Comparison of ENCODE assay signal across 22 cellular contexts in genomic region chr3:176909044-176909443, GRCh38.
DNase-seq lines count a peak whose midpoint lies in the region; ATAC-seq and TF ChIP-seq lines count a peak whose summit lies in the region.
"Had no signal": no experiment of that assay in that cellular context is flagged by ENCODE, and none has a peak within 500 bp of the region (broad histone marks: within the 10 kb centered on the region; RNA-seq: fewer than 3 reads in every experiment).

No MANE protein-coding gene starts in this region.

- no peaks in the 10 kb centered on the region for H3K79me1 ChIP-seq in mesendoderm (ENCODE audit: low read length)

- POLR2A ChIA-PET in Panc1 (lab: Charles Lee) = no interaction called here

- no peak for TF ChIP-seq CTCF in Panc1 (IDR thresholded peaks at IDR 0.05)

- H2AK5ac ChIP-seq in mesendoderm (ENCODE audit: low read length) = no peak overlapping the region

- no peak overlapping the region for H3K4me2 ChIP-seq in mesendoderm (ENCODE audit: low read length)
- H3K4me2 ChIP-seq: BLaER1 had no signal

- H3K4me1 ChIP-seq in Panc1 (ENCODE audit: control insufficient read depth, insufficient read depth, low read length) (no peaks in the 10 kb centered on the region), mesendoderm (ENCODE audit: control insufficient read depth, low read depth, low read length) (no peaks in the 10 kb centered on the region)
- H3K4me1 ChIP-seq: BE2C, BLaER1 had no signal

- H3K27ac ChIP-seq in Panc1 (ENCODE audit: low read length) = no peak overlapping the region
- H3K27ac ChIP-seq in mesendoderm (ENCODE audit: low read depth, low read length) = no peak overlapping the region
- no peak overlapping the region for H3K27ac ChIP-seq in caudate nucleus (ENCODE audit: low read depth, low read length)
- H3K27ac ChIP-seq: BLaER1 had no signal

- no peak overlapping the region for H3K4me3 ChIP-seq in Panc1 (ENCODE audit: low read depth in 2 of 2, low read length in 2 of 2)
- no peak overlapping the region for H3K4me3 ChIP-seq in mesendoderm (ENCODE audit: low read length)
- H3K4me3 ChIP-seq: BLaER1, GM12878 had no signal

- no peak overlapping the region for H2BK5ac ChIP-seq in mesendoderm (ENCODE audit: low read length)

- H3K36me3 ChIP-seq in Panc1 (ENCODE audit: control insufficient read depth, insufficient read depth, low read length) (no peaks in the 10 kb centered on the region), mesendoderm (ENCODE audit: control insufficient read depth, insufficient read depth, low read length) (no peaks in the 10 kb centered on the region)
- H3K36me3 ChIP-seq: BE2C, BLaER1 had no signal

- DNase-seq in Panc1 (ENCODE audit: low read depth, low spot score) (no peak), mesendoderm (no peak), NCI-H446 (lab: John Stamatoyannopoulos, UW) (no peak), caudate nucleus (lab: John Stamatoyannopoulos, UW) (no peak), left ventricle myocardium superior (no peak)
- DNase-seq: 8988T; ACHN; BE2C; C1 segment of cervical spinal cord; CD4-positive, alpha-beta memory T cell; CD4-positive, CD25-positive, alpha-beta regulatory T cell; CD8-positive, alpha-beta memory T cell; COR-L47; DMS 273 treated with DMSO at 0.1 percent for 48 hours; DMS153; DMS53; DMS79; DND-41; EL; GDM1 had no signal

- H3K56ac ChIP-seq in mesendoderm (ENCODE audit: low read length) = no peak overlapping the region

- H3K18ac ChIP-seq in mesendoderm (ENCODE audit: low read length) = no peak overlapping the region

- H2BK120ac ChIP-seq in mesendoderm (ENCODE audit: low read depth, low read length) = no peak overlapping the region

- ATAC-seq in Panc1 = peak; percentile 30; the same call in 1 of the 2 replicates
- ATAC-seq in left ventricle myocardium superior = no peak
- ATAC-seq: GM12878 had no signal

- no peak overlapping the region for H4K8ac ChIP-seq in mesendoderm (ENCODE audit: low read depth, low read length)

- BruUV-seq in Panc1 (replicated peaks; lab: Mats Ljungman, UMichigan) = no TSS peak

- no peaks in the 10 kb centered on the region for H3K27me3 ChIP-seq in Panc1 (ENCODE audit: control insufficient read depth, insufficient read depth, low read length)
- peaks cover 2% of the 10 kb centered on the region for H3K27me3 ChIP-seq in mesendoderm (ENCODE audit: insufficient read depth, low read length, poor library complexity)
- H3K27me3 ChIP-seq: BE2C, BLaER1 had no signal

- no peak overlapping the region for H3K4ac ChIP-seq in mesendoderm (ENCODE audit: low read depth, low read length)

- intact Hi-C loops in Panc1 (cut with micrococcal nuclease; ENCODE audit: unreplicated experiment) (no loop called here), left ventricle myocardium superior (cut with micrococcal nuclease) (no loop called here)

- peak overlapping the region; percentile 19 for H2BK15ac ChIP-seq in mesendoderm (replicated peaks; ENCODE audit: low read depth)

- H3K9ac ChIP-seq in mesendoderm (ENCODE audit: low read length) = no peak overlapping the region
- H3K9ac ChIP-seq: BLaER1 had no signal

- CTCF ChIA-PET in Panc1 (lab: Charles Lee) = no interaction called here

- in situ Hi-C loops in Panc1 (cut with HindIII; ENCODE audit: low pct_unique_long_range_greater_than_20kb, low sequenced_read_pairs) = no loop called here

- H3K9me3 ChIP-seq in Panc1 (ENCODE audit: control insufficient read depth, insufficient read depth, low read depth, low read length) = no peaks in the 10 kb centered on the region
- H3K9me3 ChIP-seq: BE2C, BLaER1 had no signal

- no peak overlapping the region for H4K5ac ChIP-seq in mesendoderm (ENCODE audit: low read length)

- no peak overlapping the region for H3K23ac ChIP-seq in mesendoderm (ENCODE audit: low read length)

- no CpG with 5 or more reads among the region's 4 CpGs for WGBS in mesendoderm (ENCODE audit: extremely low coverage, insufficient coverage, low lambda C conversion rate)

- H3K79me2 ChIP-seq in mesendoderm (ENCODE audit: control insufficient read depth, insufficient read depth, low read length) = no peaks in the 10 kb centered on the region
